ENCODE assay signal across 16 cellular contexts in genomic region chr5:10725636-10726035, GRCh38. TPM values are rescaled to one million over a fixed set of nuclear protein-coding genes. Genes with fewer than 3 reads are reported as not detected.
DNase-seq lines count a peak whose midpoint lies in the region; ATAC-seq, FAIRE-seq and TF ChIP-seq lines count a peak whose summit lies in the region.
"Had no signal": no experiment of that assay in that cellular context is flagged by ENCODE, and none has a peak within 500 bp of the region (broad histone marks: within the 10 kb centered on the region; RNA-seq: fewer than 3 reads in every experiment).

No MANE protein-coding gene starts in this region.

- BruUV-seq in HepG2 (replicated peaks; lab: Mats Ljungman, UMichigan): no TSS peak
- no TSS peak for BruUV-seq in endothelial cell of umbilical vein (replicated peaks; lab: Mats Ljungman, UMichigan)

- in situ Hi-C loops in HepG2 (cut with HindIII; ENCODE audit: extremely low pct_ligation_motif_present, low pct_unique_long_range_greater_than_20kb): no loop called here

- TF ChIP-seq EP300 in HepG2 (IDR thresholded peaks at IDR 0.05; ENCODE audit: low read depth in 2 of 2, low read length in 2 of 2) (no peak), HepG2 (CRISPR knock-in tag; IDR thresholded peaks at IDR 0.05; ENCODE audit: borderline replicate concordance) (no peak)

- ATAC-seq in HepG2 (no peak), right lobe of liver (no peak)

- H3K27me3 ChIP-seq in HepG2 (ENCODE audit: control insufficient read depth in 1 of 2, insufficient read depth in 2 of 2, low read length in 2 of 2): no peaks in the 10 kb centered on the region
- H3K27me3 ChIP-seq in right lobe of liver: no peaks in the 10 kb centered on the region
- no peaks in the 10 kb centered on the region for H3K27me3 ChIP-seq in endothelial cell of umbilical vein (ENCODE audit: control insufficient read depth in 2 of 2, insufficient read depth in 2 of 2, low read length in 2 of 2)
- H3K27me3 ChIP-seq: testis had no signal

- no peak overlapping the region for H3K4me3 ChIP-seq in HepG2 (replicated peaks in 1 of 3; ENCODE audit: insufficient read depth in 1 of 3, low read depth in 2 of 3, low read length in 3 of 3)
- no peak overlapping the region for H3K4me3 ChIP-seq in right lobe of liver
- no peak overlapping the region for H3K4me3 ChIP-seq in endothelial cell of umbilical vein (replicated peaks in 1 of 3; ENCODE audit: insufficient read depth in 1 of 3, low read depth in 1 of 3, low read length in 3 of 3)
- H3K4me3 ChIP-seq in retinal pigment epithelial cell (ENCODE audit: low read length): peak overlapping the region; percentile 10
- H3K4me3 ChIP-seq: testis had no signal

- H3K9me3 ChIP-seq in HepG2 (ENCODE audit: low read length): no peaks in the 10 kb centered on the region
- H3K9me3 ChIP-seq in right lobe of liver: no peaks in the 10 kb centered on the region
- H3K9me3 ChIP-seq in endothelial cell of umbilical vein (replicated peaks; ENCODE audit: control insufficient read depth, insufficient read depth, low read length): no peaks in the 10 kb centered on the region
- H3K9me3 ChIP-seq: testis had no signal

- TF ChIP-seq RAD21 in HepG2 (CRISPR knock-in tag; IDR thresholded peaks at IDR 0.05): no peak

- TF ChIP-seq POLR2A in HepG2 (IDR thresholded peaks at IDR 0.05; ENCODE audit: insufficient read depth in 1 of 2, low read depth in 2 of 2, low read length in 2 of 2) (no peak), right lobe of liver (IDR thresholded peaks at IDR 0.05) (no peak), endothelial cell of umbilical vein (IDR thresholded peaks at IDR 0.05; ENCODE audit: low read depth, low read length) (no peak)

- CTCF ChIA-PET in HepG2 (lab: Yijun Ruan, JAX; ENCODE audit: low intra/inter-chr PET ratio, low total read pairs) (no interaction called here), endothelial cell of umbilical vein (lab: Charles Lee) (interaction anchor here (0.8 to 4.6 kb wide), 15 partner anchors 9 to 278 kb away, joined by 3 to 64 read pairs (median 5); partner anchors contain the start of gene DAP)

- no peaks in the 10 kb centered on the region for H3K9me1 ChIP-seq in endothelial cell of umbilical vein (replicated peaks; ENCODE audit: control insufficient read depth, extremely low read depth, insufficient read depth, low read length)

- FAIRE-seq in HepG2 (lab: Jason Lieb, UNC) (no peak), endothelial cell of umbilical vein (lab: Jason Lieb, UNC) (no peak)

- H3K36me3 ChIP-seq in HepG2 (replicated peaks in 1 of 2; ENCODE audit: control insufficient read depth in 1 of 2, insufficient read depth in 2 of 2, low read length in 2 of 2) (peaks cover 6 to 75% of the 10 kb centered on the region in 2 experiments), right lobe of liver (no peaks in the 10 kb centered on the region), endothelial cell of umbilical vein (ENCODE audit: control insufficient read depth in 2 of 2, extremely low read depth in 1 of 2, insufficient read depth in 2 of 2, low read length in 2 of 2) (peaks cover 0 to 4% of the 10 kb centered on the region in 2 experiments)

- no peak overlapping the region for H3K9ac ChIP-seq in HepG2 (ENCODE audit: insufficient read depth, low read depth, low read length)
- peak overlapping the region; percentile 37 for H3K9ac ChIP-seq in endothelial cell of umbilical vein (replicated peaks; ENCODE audit: extremely low read depth, insufficient read depth, low read length)

- no peak for DNase-seq in HepG2 (ENCODE audit: low spot score)
- no peak for DNase-seq in right lobe of liver
- no peak for DNase-seq in endothelial cell of umbilical vein (ENCODE audit: low read depth, low spot score)
- no peak for DNase-seq in retinal pigment epithelial cell (ENCODE audit: low read depth)
- DNase-seq in mucosa of gallbladder (ENCODE audit: low spot score): no peak
- no peak for DNase-seq in OCI-M1 (lab: John Stamatoyannopoulos, UW)
- DNase-seq in cerebellar cortex (ENCODE audit: low spot score): no peak
- no peak for DNase-seq in ecto neural progenitor cell (ENCODE audit: low spot score)
- DNase-seq: activated CD4-positive, alpha-beta T cell treated with anti-CD3 and anti-CD28 coated beads, Interleukin-2, amount 50 U/mL, for 4 hours; activated naive CD4-positive, alpha-beta T cell; DMS79 treated with DMSO at 0.1 percent for 48 hours; glutamatergic neuron; NCI-H1694; posterior cingulate gyrus; T-helper 2 cell; testis had no signal

- 85% methylated on average over 1 of the region's 1 CpG for WGBS in HepG2 (ENCODE audit: low lambda C conversion rate)
- WGBS in right lobe of liver (ENCODE audit: insufficient coverage, low coverage, low lambda C conversion rate, missing lambda C conversion rate): no CpG with 5 or more reads among the region's 1 CpG

- TF ChIP-seq CTCF in HepG2 (CRISPR knock-in tag; IDR thresholded peaks at IDR 0.05): no peak
- TF ChIP-seq CTCF in right lobe of liver (IDR thresholded peaks at IDR 0.05): no peak
- no peak for TF ChIP-seq CTCF in endothelial cell of umbilical vein (IDR thresholded peaks at IDR 0.05; ENCODE audit: extremely low read depth in 1 of 2, insufficient read depth in 1 of 2, low read depth in 1 of 2, low read length in 2 of 2)
- TF ChIP-seq CTCF in retinal pigment epithelial cell (conservative IDR thresholded peaks at IDR 0.05; ENCODE audit: low read depth, low read length): no peak

- no peak overlapping the region for H3K4me2 ChIP-seq in HepG2 (ENCODE audit: low read depth, low read length)
- H3K4me2 ChIP-seq in endothelial cell of umbilical vein (ENCODE audit: insufficient read depth, low read length): peak overlapping the region; percentile 44

- dilution Hi-C loops in endothelial cell of umbilical vein (cut with MboI; ENCODE audit: extremely low pct_ligation_motif_present, low sequenced_read_pairs): no loop called here

- H2AFZ ChIP-seq in HepG2 (ENCODE audit: low read length): no peak overlapping the region
- H2AFZ ChIP-seq in endothelial cell of umbilical vein (ENCODE audit: low read depth, low read length): no peak overlapping the region

- POLR2A ChIA-PET in HepG2 (lab: Yijun Ruan, JAX) (no interaction called here), endothelial cell of umbilical vein (lab: Charles Lee) (interaction anchor here (1.3 kb wide), 1 partner anchor 9 kb away, joined by 4 read pairs; no protein-coding TSS in a partner anchor)

- H3K4me1 ChIP-seq in HepG2 (ENCODE audit: insufficient read depth, low read length) (peaks cover 33% of the 10 kb centered on the region), right lobe of liver (peaks cover 0 to 4% (median 0%) of the 10 kb centered on the region in 4 donors), endothelial cell of umbilical vein (ENCODE audit: control insufficient read depth, extremely low read depth, insufficient read depth, low read length) (peaks cover 47% of the 10 kb centered on the region)
- H3K4me1 ChIP-seq: testis had no signal

- H3K27ac ChIP-seq in HepG2 (ENCODE audit: extremely low read length, insufficient read depth, low read length) (peak overlapping the region; percentile 42), right lobe of liver (no peak overlapping the region), endothelial cell of umbilical vein (ENCODE audit: insufficient read depth, low read depth, low read length) (peak overlapping the region; percentile 81)
- H3K27ac ChIP-seq: testis had no signal

- H3K79me2 ChIP-seq in HepG2 (ENCODE audit: insufficient read depth, low read length) (peaks cover 2% of the 10 kb centered on the region), endothelial cell of umbilical vein (ENCODE audit: control insufficient read depth, insufficient read depth, low read length) (peaks cover 45% of the 10 kb centered on the region)

- H4K20me1 ChIP-seq in HepG2 (ENCODE audit: insufficient read depth, low read length) (peaks cover 11% of the 10 kb centered on the region; the same call in 1 of the 2 replicates), endothelial cell of umbilical vein (replicated peaks; ENCODE audit: control insufficient read depth, extremely low read depth, insufficient read depth, low read length) (no peaks in the 10 kb centered on the region)

- intact Hi-C loops in HepG2 (cut with micrococcal nuclease; ENCODE audit: unreplicated experiment): no loop called here
- intact Hi-C loops in right lobe of liver (cut with DNase I): no loop called here
- intact Hi-C loops in endothelial cell of umbilical vein (cut with micrococcal nuclease): loop anchor here (1.0 kb wide), 3 partner anchors 9 to 35 kb away; no protein-coding TSS in a partner anchor

RNA-seq across cellular contexts. Expression of gene DAP, which starts 35.4 kb away (rescaled TPM):
- total RNA-seq in HepG2 (2016; rRNA removed; fragmentation: Illumina TruSeq; extraction: Trizol) (22.0 and 51.2 TPM in 2 replicates), right lobe of liver (100 to 1,000 TPM in 4 of 6 experiments, 10 to 100 TPM in 2; 97.0 to 126 (median 104) TPM), endothelial cell of umbilical vein (173 and 188 TPM in 2 replicates), mucosa of gallbladder (178 TPM)
- total RNA-seq in HepG2 (2016; cell fraction: cytosol; rRNA removed; fragmentation: Illumina TruSeq; extraction: Trizol; ENCODE audit: low read depth): 19.5 and 20.1 TPM in 2 replicates
- 20.5 and 51.1 TPM in 2 replicates for total RNA-seq in HepG2 (2016; cell fraction: insoluble cytoplasmic fraction; rRNA removed; fragmentation: Illumina TruSeq; extraction: Trizol)
- 87.7 and 89.8 TPM in 2 replicates for total RNA-seq in HepG2 (2016; cell fraction: membrane; rRNA removed; fragmentation: Illumina TruSeq; extraction: Trizol)
- total RNA-seq in HepG2 (2016; cell fraction: nucleus; rRNA removed; fragmentation: Illumina TruSeq; extraction: Trizol): 30.0 and 39.7 TPM in 2 replicates
- polyA plus RNA-seq in HepG2 (2011; rRNA removed) (54.3 and 57.5 TPM in 2 replicates), endothelial cell of umbilical vein (67.8 and 79.8 TPM in 2 replicates)
- polyA plus RNA-seq in HepG2 (2011; cell fraction: cytosol; rRNA removed): 82.9 and 92.2 TPM in 2 replicates
- 34.1 and 35.5 TPM in 2 replicates for polyA plus RNA-seq in HepG2 (2011; cell fraction: nucleus; rRNA removed)
- 98.8 and 102 TPM in 2 replicates for polyA plus RNA-seq in HepG2 (2012)
- polyA plus RNA-seq in HepG2 (2016; cell fraction: cytosol; fragmentation: Illumina TruSeq; extraction: Trizol; ENCODE audit: low read depth): 88.2 and 107 TPM in 2 replicates
- 112 and 139 TPM in 2 replicates for polyA plus RNA-seq in HepG2 (2016; cell fraction: insoluble cytoplasmic fraction; fragmentation: Illumina TruSeq; extraction: Trizol; ENCODE audit: low read depth)
- 175 and 183 TPM in 2 replicates for polyA plus RNA-seq in HepG2 (2016; cell fraction: membrane; fragmentation: Illumina TruSeq; extraction: Trizol; ENCODE audit: low read depth)
- 80.5 and 81.6 TPM in 2 replicates for polyA plus RNA-seq in HepG2 (2016; cell fraction: nucleus; fragmentation: Illumina TruSeq; extraction: Trizol; ENCODE audit: insufficient read depth, low read depth)
- 58.7 and 66.7 TPM in 2 replicates for polyA minus RNA-seq in HepG2 (2011; rRNA and poly(A)+ RNA removed; ENCODE audit: low replicate concordance)
- 50.0 and 52.9 TPM in 2 replicates for polyA minus RNA-seq in HepG2 (2011; cell fraction: cytosol; rRNA and poly(A)+ RNA removed)
- polyA minus RNA-seq in HepG2 (2011; cell fraction: nucleus; rRNA and poly(A)+ RNA removed): 41.0 and 48.8 TPM in 2 replicates
- polyA plus RNA-seq in endothelial cell of umbilical vein (2011; cell fraction: cytosol; rRNA removed): 145 and 148 TPM in 2 replicates
- 55.4 and 61.0 TPM in 2 replicates for polyA plus RNA-seq in endothelial cell of umbilical vein (2011; cell fraction: nucleus; rRNA removed)
- polyA plus RNA-seq in endothelial cell of umbilical vein (2012): 122 and 159 TPM in 2 replicates
- 59.3 and 62.1 TPM in 2 replicates for polyA minus RNA-seq in endothelial cell of umbilical vein
- 55.1 TPM for polyA minus RNA-seq in endothelial cell of umbilical vein (2011; cell fraction: cytosol; rRNA and poly(A)+ RNA removed)
- 38.2 and 39.1 TPM in 2 replicates for polyA minus RNA-seq in endothelial cell of umbilical vein (2011; cell fraction: nucleus; rRNA and poly(A)+ RNA removed)

Comparison
In these comparisons a context has a peak if more than half of its experiments do, and no peak if none do; other contexts are left out.
1. H3K27ac ChIP-seq: peak in HepG2 (single experiment) and endothelial cell of umbilical vein (single experiment); none in right lobe of liver (0 of 3).